Comparison of ENCODE assay signal across 10 cellular contexts in the genomic region with DNA sequence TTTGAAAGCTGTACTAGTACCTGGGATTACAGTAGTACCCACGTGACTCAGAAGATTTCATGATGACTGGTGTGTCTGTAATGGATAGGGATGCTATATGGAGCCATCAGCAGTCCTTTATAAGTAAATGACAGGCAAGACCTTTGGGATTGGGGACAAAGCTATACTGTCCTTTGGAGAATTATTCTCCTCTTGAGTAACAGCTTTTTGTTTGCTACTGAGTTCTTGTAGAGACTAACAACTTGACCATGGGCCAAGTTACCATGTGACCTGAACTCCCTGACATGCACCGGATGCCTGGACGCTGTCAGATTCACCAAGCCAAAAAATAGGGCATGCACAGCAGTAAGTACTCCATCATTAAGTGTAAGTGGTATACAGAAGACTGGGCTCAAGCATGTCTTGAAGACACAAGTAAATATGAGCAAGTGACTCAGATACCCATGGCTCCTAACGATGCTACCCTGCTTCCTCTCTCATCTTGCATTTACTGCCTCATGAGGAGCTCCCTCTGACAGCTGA. TPM values are rescaled to one million over a fixed set of nuclear protein-coding genes. Genes with fewer than 3 reads are reported as not detected.
DNase-seq lines count a peak whose midpoint lies in the region; ATAC-seq, FAIRE-seq and TF ChIP-seq lines count a peak whose summit lies in the region.
"Had no signal": no experiment of that assay in that cellular context is flagged by ENCODE, and none has a peak within 500 bp of the region (broad histone marks: within the 10 kb centered on the region; RNA-seq: fewer than 3 reads in every experiment).

No MANE protein-coding gene starts in this region.

- H3K9me3 ChIP-seq in astrocyte (ENCODE audit: insufficient read depth, low read depth, low read length): no peaks in the 10 kb centered on the region

- no peaks in the 10 kb centered on the region for H3K9me3 Mint-ChIP-seq in astrocyte (ENCODE audit: unreplicated experiment)

- no peak overlapping the region for H3K27ac ChIP-seq in astrocyte (ENCODE audit: low read depth, low read length)
- H3K27ac ChIP-seq: coronary artery had no signal

- peaks cover 82% of the 10 kb centered on the region for H4K20me1 ChIP-seq in astrocyte (ENCODE audit: insufficient read depth, low read length)

- no peak overlapping the region for H3K9ac ChIP-seq in astrocyte (ENCODE audit: low read length)

- no peak for FAIRE-seq in astrocyte (lab: Jason Lieb, UNC)

- no peak overlapping the region for H2AFZ ChIP-seq in astrocyte (ENCODE audit: low read depth, low read length)

- H3K4me1 Mint-ChIP-seq in astrocyte (ENCODE audit: low read depth, unreplicated experiment): peaks cover 27% of the 10 kb centered on the region

- no peak overlapping the region for H3K4me3 Mint-ChIP-seq in astrocyte (ENCODE audit: unreplicated experiment)

- peaks cover 1% of the 10 kb centered on the region for H3K36me3 Mint-ChIP-seq in astrocyte (ENCODE audit: low read depth, unreplicated experiment)

- no peak overlapping the region for H3K4me3 ChIP-seq in astrocyte (ENCODE audit: insufficient read depth, low read depth, low read length)
- H3K4me3 ChIP-seq: coronary artery had no signal

- no peak for TF ChIP-seq CTCF in astrocyte (IDR thresholded peaks at IDR 0.05; ENCODE audit: insufficient read depth, low read depth, low read length)

- H3K4me2 ChIP-seq in astrocyte (ENCODE audit: low read length): no peak overlapping the region

- H3K36me3 ChIP-seq in astrocyte (ENCODE audit: insufficient read depth, low read length): no peaks in the 10 kb centered on the region

- DNase-seq in G401 (ENCODE audit: low spot score) (peak; percentile 47), astrocyte (ENCODE audit: low read depth) (peak; percentile 39), hepatic stellate cell (ENCODE audit: low spot score) (peak; percentile 12), renal cortical epithelial cell (ENCODE audit: low read depth) (peak; percentile 45), SW480 (ENCODE audit: low spot score) (no peak), NOMO-1 treated with DMSO at 0.1 percent for 48 hours (lab: John Stamatoyannopoulos, UW; ENCODE audit: unreplicated experiment) (no peak)
- no peak for DNase-seq in activated CD4-positive, CD25-positive, alpha-beta regulatory T cell treated with anti-CD3 and anti-CD28 coated beads, Interleukin-2, amount 50 U/mL, for 72 hours
- DNase-seq: kidney glomerular epithelial cell had no signal

- in situ Hi-C loops in G401 (cut with HindIII; ENCODE audit: low sequenced_read_pairs): no loop called here

- no peaks in the 10 kb centered on the region for H3K27me3 Mint-ChIP-seq in astrocyte (ENCODE audit: low read depth, unreplicated experiment)

- no peak for ATAC-seq in HG03097 (IDR thresholded peaks at IDR 0.05; ENCODE audit: low FRiP score, unreplicated experiment)

- H3K4me1 ChIP-seq in astrocyte (ENCODE audit: insufficient read depth, low read length): peaks cover 4% of the 10 kb centered on the region

- H3K27me3 ChIP-seq in astrocyte (ENCODE audit: insufficient read depth, low read length): no peaks in the 10 kb centered on the region

- peaks cover 96% of the 10 kb centered on the region for H3K79me2 ChIP-seq in astrocyte (ENCODE audit: insufficient read depth, low read length)

- no peak overlapping the region for H3K27ac Mint-ChIP-seq in astrocyte (ENCODE audit: unreplicated experiment)

RNA-seq across cellular contexts. Expression of a gene that starts 12.9 kb away (rescaled TPM):
- total RNA-seq in G401 (2014; rRNA removed; shearing (Covaris generic)): 350 and 354 TPM in 2 replicates
- 187 and 198 TPM in 2 replicates for total RNA-seq in astrocyte
- 291 and 378 TPM in 2 replicates for total RNA-seq in renal cortical epithelial cell

RNA-seq across cellular contexts. Expression of a gene that starts 45.0 kb away (rescaled TPM):
- total RNA-seq in G401 (2014; rRNA removed; shearing (Covaris generic)): 4.5 and 5.6 TPM in 2 replicates
- 6.1 and 6.4 TPM in 2 replicates for total RNA-seq in astrocyte
- 4.2 and 8.7 TPM in 2 replicates for total RNA-seq in renal cortical epithelial cell

RNA-seq across cellular contexts. Expression of a gene that starts 45.4 kb away (rescaled TPM):
- 3.3 and 6.6 TPM in 2 replicates for total RNA-seq in G401 (2014; rRNA removed; shearing (Covaris generic))
- 25.1 and 25.5 TPM in 2 replicates for total RNA-seq in astrocyte
- 2.4 and 16.8 TPM in 2 replicates for total RNA-seq in renal cortical epithelial cell

RNA-seq across cellular contexts. Expression of a gene that starts 48.9 kb away (rescaled TPM):
- total RNA-seq in G401 (2014; rRNA removed; shearing (Covaris generic)): 55.7 and 60.4 TPM in 2 replicates
- 22.1 and 23.9 TPM in 2 replicates for total RNA-seq in astrocyte
- total RNA-seq in renal cortical epithelial cell: 34.8 and 35.8 TPM in 2 replicates

Comparison
In these comparisons a context has a peak if more than half of its experiments do, and no peak if none do; other contexts are left out.
1. DNase-seq: peak in G401 (single experiment), astrocyte (single experiment), hepatic stellate cell (single experiment) and renal cortical epithelial cell (single experiment); none in activated CD4-positive, CD25-positive, alpha-beta regulatory T cell treated with anti-CD3 and anti-CD28 coated beads, Interleukin-2, amount 50 U/mL, for 72 hours (single experiment), SW480 (single experiment) and NOMO-1 treated with DMSO at 0.1 percent for 48 hours (single experiment).